ENCODE assay signal across 2 cellular contexts in genomic region chr10:102741848-102742247, GRCh38.
A peak's percentile ranks its signal among the peaks of the same experiment; 100 is the strongest.
TF ChIP-seq lines count a peak whose summit lies in the region.

No MANE protein-coding gene starts in this region.

TF ChIP-seq in K562, 482 proteins besides CTCF, POLR2A, EP300 and RAD21:
- TF ChIP-seq PRDM10 (IDR thresholded peaks at IDR 0.05; ENCODE audit: partially characterized antibody) (no peak), MEIS2 (IDR thresholded peaks at IDR 0.05; ENCODE audit: partially characterized antibody) (peak; percentile 59)

TF ChIP-seq in endothelial cell of umbilical vein, 7 proteins besides CTCF, POLR2A, EP300 and RAD21:
- TF ChIP-seq POLR2AphosphoS5 (IDR thresholded peaks at IDR 0.05; ENCODE audit: insufficient read depth, low read depth, low read length) (peak; percentile 20), FOS (IDR thresholded peaks at IDR 0.05; ENCODE audit: borderline replicate concordance, insufficient read depth, low read length) (no peak), MAX (IDR thresholded peaks at IDR 0.05; ENCODE audit: insufficient read depth, insufficient read length) (no peak)
